Comparison of ENCODE assay signal across 23 cellular contexts in the genomic region with DNA sequence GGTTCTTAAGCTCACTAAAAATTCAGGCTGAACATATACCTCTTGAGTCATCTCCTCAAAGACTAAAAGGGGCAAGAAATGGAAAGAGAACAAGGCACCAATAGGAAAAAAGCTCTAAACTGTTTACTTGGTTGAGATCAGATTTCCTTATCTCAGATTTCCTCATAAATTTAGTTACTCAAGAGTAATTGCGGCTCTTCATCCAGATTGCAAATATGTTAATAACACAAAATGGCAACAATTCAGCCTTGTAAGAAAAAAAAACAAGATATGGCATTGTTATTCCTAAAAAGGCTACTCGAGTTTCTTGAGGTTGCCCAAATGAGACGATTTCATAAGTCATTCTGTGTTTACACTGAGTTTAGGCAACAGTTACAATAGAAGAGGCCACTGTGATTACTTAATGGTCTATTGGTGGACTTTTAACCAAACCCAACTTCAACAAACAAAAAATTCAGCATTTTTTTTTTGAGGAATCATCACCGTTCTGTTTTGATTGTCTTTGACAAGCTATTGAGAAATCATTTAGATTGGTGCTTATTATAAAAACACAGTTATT.
DNase-seq lines count a peak whose midpoint lies in the region; ATAC-seq and TF ChIP-seq lines count a peak whose summit lies in the region.
"Had no signal": no experiment of that assay in that cellular context is flagged by ENCODE, and none has a peak within 500 bp of the region (broad histone marks: within the 10 kb centered on the region; RNA-seq: fewer than 3 reads in every experiment).

No MANE protein-coding gene starts in this region.

- POLR2A ChIA-PET in WTC11 (lab: Charles Lee): no interaction called here

- H3K36me3 ChIP-seq in gastroesophageal sphincter: no peaks in the 10 kb centered on the region
- H3K36me3 ChIP-seq in aorta (ENCODE audit: control insufficient read depth in 1 of 2, insufficient read depth in 2 of 2, low read length in 1 of 2): no peaks in the 10 kb centered on the region
- H3K36me3 ChIP-seq in esophagus squamous epithelium: no peaks in the 10 kb centered on the region
- H3K36me3 ChIP-seq: BE2C, Peyer's patch, SJSA1 had no signal

- H3K4me1 Mint-ChIP-seq in WTC11: peaks cover 7% of the 10 kb centered on the region
- no peaks in the 10 kb centered on the region for H3K4me1 Mint-ChIP-seq in endothelial cell (ENCODE audit: unreplicated experiment)
- H3K4me1 Mint-ChIP-seq: CD4-positive, CD25-positive, alpha-beta regulatory T cell; IgD-negative memory B cell had no signal

- CTCF ChIA-PET in WTC11 (lab: Charles Lee): no interaction called here

- no peak for ATAC-seq in WTC11
- peak; percentile 61 for ATAC-seq in gastroesophageal sphincter
- ATAC-seq in aorta (ENCODE audit: low FRiP score): peak; percentile 60

- H3K27me3 ChIP-seq in gastroesophageal sphincter (no peaks in the 10 kb centered on the region), aorta (ENCODE audit: control insufficient read depth in 1 of 2, insufficient read depth in 2 of 2, low read length in 1 of 2) (no peaks in the 10 kb centered on the region), esophagus squamous epithelium (no peaks in the 10 kb centered on the region)
- H3K27me3 ChIP-seq: BE2C, Peyer's patch, SJSA1 had no signal

- H3K9me3 ChIP-seq in gastroesophageal sphincter (no peaks in the 10 kb centered on the region), aorta (ENCODE audit: control insufficient read depth, low read length) (no peaks in the 10 kb centered on the region), esophagus squamous epithelium (peaks cover 0 to 4% (median 0%) of the 10 kb centered on the region in 3 donors)
- H3K9me3 ChIP-seq: BE2C, SJSA1 had no signal

- H3K27me3 Mint-ChIP-seq in WTC11 (ENCODE audit: low read depth) (no peaks in the 10 kb centered on the region; the same call in 1 of the 2 replicates), endothelial cell (ENCODE audit: unreplicated experiment) (no peaks in the 10 kb centered on the region)
- H3K27me3 Mint-ChIP-seq: CD4-positive, CD25-positive, alpha-beta regulatory T cell; IgD-negative memory B cell had no signal

- no peak overlapping the region for H3K4me3 Mint-ChIP-seq in WTC11
- no peak overlapping the region for H3K4me3 Mint-ChIP-seq in endothelial cell (ENCODE audit: unreplicated experiment)
- H3K4me3 Mint-ChIP-seq: CD4-positive, CD25-positive, alpha-beta regulatory T cell; H9; IgD-negative memory B cell had no signal

- WGBS in gastroesophageal sphincter (ENCODE audit: low coverage in 1 of 2), 2 donors: 56 to 78% methylated on average over 4 of the region's 4 CpGs
- 62 to 64% methylated on average over 4 of the region's 4 CpGs for WGBS in aorta, 2 donors
- WGBS in esophagus squamous epithelium, 2 donors: 54 to 65% methylated on average over 4 of the region's 4 CpGs

- H3K27ac Mint-ChIP-seq in WTC11: no peak overlapping the region
- H3K27ac Mint-ChIP-seq in endothelial cell (ENCODE audit: unreplicated experiment): no peak overlapping the region
- H3K27ac Mint-ChIP-seq: CD4-positive, CD25-positive, alpha-beta regulatory T cell; H9; IgD-negative memory B cell had no signal

- H3K4me1 ChIP-seq in gastroesophageal sphincter (no peaks in the 10 kb centered on the region), aorta (ENCODE audit: control insufficient read depth in 1 of 2, insufficient read depth in 2 of 2, low read length in 2 of 2) (no peaks in the 10 kb centered on the region), esophagus squamous epithelium (no peaks in the 10 kb centered on the region)
- H3K4me1 ChIP-seq: BE2C, Peyer's patch, SJSA1 had no signal

- no peak for TF ChIP-seq EP300 in gastroesophageal sphincter (IDR thresholded peaks at IDR 0.05)

- intact Hi-C loops in aorta (cut with DNase I) (no loop called here), esophagus squamous epithelium (cut with DNase I) (no loop called here)

- H3K4me3 ChIP-seq in gastroesophageal sphincter (no peak overlapping the region), aorta (ENCODE audit: low read length in 2 of 2) (no peak overlapping the region), esophagus squamous epithelium (no peak overlapping the region)
- H3K4me3 ChIP-seq: Peyer's patch, SJSA1 had no signal

- TF ChIP-seq CTCF in WTC11 (IDR thresholded peaks at IDR 0.05) (no peak), gastroesophageal sphincter (IDR thresholded peaks at IDR 0.05) (no peak), endothelial cell (IDR thresholded peaks at IDR 0.05; ENCODE audit: unreplicated experiment) (no peak), esophagus squamous epithelium (IDR thresholded peaks at IDR 0.05) (no peak)

- H3K9me3 Mint-ChIP-seq in WTC11 (peaks cover 51% of the 10 kb centered on the region), endothelial cell (ENCODE audit: unreplicated experiment) (no peaks in the 10 kb centered on the region)

- TF ChIP-seq POLR2A in gastroesophageal sphincter (IDR thresholded peaks at IDR 0.05) (no peak), esophagus squamous epithelium (IDR thresholded peaks at IDR 0.05) (no peak)

- peaks cover 43% of the 10 kb centered on the region for H3K36me3 Mint-ChIP-seq in WTC11
- H3K36me3 Mint-ChIP-seq in endothelial cell (ENCODE audit: low read depth, unreplicated experiment): no peaks in the 10 kb centered on the region
- H3K36me3 Mint-ChIP-seq: CD4-positive, CD25-positive, alpha-beta regulatory T cell; IgD-negative memory B cell had no signal

- DNase-seq in NCI-H2171 treated with DMSO at 0.1 percent for 48 hours (lab: John Stamatoyannopoulos, UW): peak; percentile 5
- no peak for DNase-seq in NCI-H2171 (lab: John Stamatoyannopoulos, UW)
- no peak for DNase-seq in WTC11 (ENCODE audit: low spot score)
- no peak for DNase-seq in aorta
- DNase-seq in stimulated activated CD4-positive, alpha-beta T cell treated with anti-CD3 and anti-CD28 coated beads, Interleukin-2, amount 100 ng/mL, for 24 hours: no peak
- no peak for DNase-seq in endothelial cell (ENCODE audit: low spot score)
- no peak for DNase-seq in esophagus squamous epithelium (lab: John Stamatoyannopoulos, UW)
- DNase-seq: 8988T; BE2C; CD4-positive, CD25-positive, alpha-beta regulatory T cell; COR-L47; DMS 273 treated with DMSO at 0.1 percent for 48 hours; GDM1; H9; Kasumi-1; NCI-H1417; NCI-H187 treated with DMSO at 0.1 percent for 48 hours; NCI-H446 treated with DMSO at 0.1 percent for 48 hours; Peyer's patch had no signal

- no peak overlapping the region for H3K27ac ChIP-seq in gastroesophageal sphincter
- no peak overlapping the region for H3K27ac ChIP-seq in aorta (ENCODE audit: low read depth in 1 of 2, low read length in 2 of 2)
- no peak overlapping the region for H3K27ac ChIP-seq in esophagus squamous epithelium
- H3K27ac ChIP-seq: HL-60, Peyer's patch, SJSA1 had no signal

TF ChIP-seq in WTC11, 78 proteins besides CTCF, POLR2A, EP300 and RAD21:
- TF ChIP-seq, protein P1, sequence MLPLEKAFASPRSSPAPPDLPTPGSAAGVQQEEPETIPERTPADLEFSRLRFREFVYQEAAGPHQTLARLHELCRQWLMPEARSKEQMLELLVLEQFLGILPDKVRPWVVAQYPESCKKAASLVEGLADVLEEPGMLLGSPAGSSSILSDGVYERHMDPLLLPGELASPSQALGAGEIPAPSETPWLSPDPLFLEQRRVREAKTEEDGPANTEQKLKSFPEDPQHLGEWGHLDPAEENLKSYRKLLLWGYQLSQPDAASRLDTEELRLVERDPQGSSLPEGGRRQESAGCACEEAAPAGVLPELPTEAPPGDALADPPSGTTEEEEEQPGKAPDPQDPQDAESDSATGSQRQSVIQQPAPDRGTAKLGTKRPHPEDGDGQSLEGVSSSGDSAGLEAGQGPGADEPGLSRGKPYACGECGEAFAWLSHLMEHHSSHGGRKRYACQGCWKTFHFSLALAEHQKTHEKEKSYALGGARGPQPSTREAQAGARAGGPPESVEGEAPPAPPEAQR (CRISPR knock-in tag; IDR thresholded peaks at IDR 0.05): no peak
- TF ChIP-seq GABPB1 (CRISPR knock-in tag; IDR thresholded peaks at IDR 0.05) (0 out of 2 replicates have a peak, but pooled peaks have one; percentile 23), FOXJ3 (CRISPR knock-in tag; IDR thresholded peaks at IDR 0.05; ENCODE audit: borderline replicate concordance) (no peak)
